ENCODE assay signal across 36 cellular contexts in genomic region chr10:126659750-126660149, GRCh38. TPM values are rescaled to one million over a fixed set of nuclear protein-coding genes. Genes with fewer than 3 reads are reported as not detected.
"Had no signal": no experiment of that assay in that cellular context is flagged by ENCODE, and none has a peak within 500 bp of the region (broad histone marks: within the 10 kb centered on the region; RNA-seq: fewer than 3 reads in every experiment).

No MANE protein-coding gene starts in this region.

- H3K4me3 ChIP-seq: adrenal gland, Peyer's patch, SJSA1 had no signal

- DNase-seq: activated CD4-positive, alpha-beta T cell treated with anti-CD3 and anti-CD28 coated beads, Interleukin-2, amount 10 ng/mL, durations not matched to agents 24 days and 14 days; activated CD4-positive, alpha-beta T cell treated with anti-CD3 and anti-CD28 coated beads, Interleukin-2, amount 50 U/mL, for 4 hours; activated CD8-positive, alpha-beta T cell treated with anti-CD3 and anti-CD28 coated beads for 36 hours; activated effector memory CD4-positive, alpha-beta T cell treated with anti-CD3 and anti-CD28 coated beads, Interleukin-2, amount 50 U/mL, for 16 hours; activated naive CD4-positive, alpha-beta T cell; activated naive CD8-positive, alpha-beta T cell treated with anti-CD3 and anti-CD28 coated beads, Interleukin-2, amount 10 ng/mL, durations not matched to agents 7 days and 5 days; activated T-cell treated with anti-CD3 and anti-CD28 coated beads, Interleukin-2, amount 50 U/mL, for 1 hour; activated T-cell treated with anti-CD3 and anti-CD28 coated beads, Interleukin-2, amount 50 U/mL, for 72 hours; adrenal gland; Karpas-422; KBM-7; NCI-H1048; NCI-H1105 treated with DMSO at 0.1 percent for 48 hours; NCI-H1436; NCI-H1694; NCI-H1930; NCI-H2081 treated with DMSO at 0.1 percent for 48 hours; NCI-H510A; NCI-H526; NCI-H748 treated with DMSO at 0.1 percent for 48 hours; NK-92 treated with Interleukin-12 subunit alpha and Interleukin-12 subunit beta, amount 100 ng/mL, for 24 hours; PC-3; Peyer's patch; RPMI8226; SHP77 treated with DMSO at 0.1 percent for 48 hours; SK-N-SH had no signal

- H3K27ac ChIP-seq: adrenal gland, Peyer's patch, SJSA1 had no signal

- H3K4me3 Mint-ChIP-seq: activated CD4-positive, alpha-beta T cell treated with anti-CD3 and anti-CD28 coated beads, Interleukin-2, amount 10 ng/mL, durations not matched to agents 24 days and 14 days; activated CD8-positive, alpha-beta T cell treated with anti-CD3 and anti-CD28 coated beads for 36 hours; activated naive CD4-positive, alpha-beta T cell treated with anti-CD3 and anti-CD28 coated beads, Interleukin-2, amount 50 U/mL, for 24 hours; activated naive CD8-positive, alpha-beta T cell treated with anti-CD3 and anti-CD28 coated beads, Interleukin-2, amount 10 ng/mL, durations not matched to agents 7 days and 5 days; activated T-cell treated with anti-CD3 and anti-CD28 coated beads, Interleukin-2, amount 50 U/mL, for 72 hours; activated T-helper 17 cell treated with anti-CD3 and anti-CD28 coated beads, Interleukin-2, amount 50 U/mL, for 72 hours; brain; IgD-negative memory B cell; T-helper 1 cell treated with Interleukin-12 subunit alpha and Interleukin-12 subunit beta and Interleukin-4 antibody, amounts not matched to agents 30 μg/mL and 1 μg/mL, for 36 hours; T-helper 2 cell treated with Interferon-gamma antibody and Interleukin-4, amounts not matched to agents 5 μg/mL and 100 μg/mL, for 36 hours had no signal

- H3K4me1 Mint-ChIP-seq: activated naive CD4-positive, alpha-beta T cell treated with anti-CD3 and anti-CD28 coated beads, Interleukin-2, amount 50 U/mL, for 24 hours; activated naive CD8-positive, alpha-beta T cell treated with anti-CD3 and anti-CD28 coated beads, Interleukin-2, amount 10 ng/mL, durations not matched to agents 7 days and 5 days; activated T-helper 17 cell treated with anti-CD3 and anti-CD28 coated beads, Interleukin-2, amount 50 U/mL, for 72 hours; IgD-negative memory B cell had no signal

- H3K27ac Mint-ChIP-seq: activated CD4-positive, alpha-beta T cell treated with anti-CD3 and anti-CD28 coated beads, Interleukin-2, amount 10 ng/mL, durations not matched to agents 24 days and 14 days; activated CD8-positive, alpha-beta T cell treated with anti-CD3 and anti-CD28 coated beads for 36 hours; activated naive CD4-positive, alpha-beta T cell treated with anti-CD3 and anti-CD28 coated beads, Interleukin-2, amount 50 U/mL, for 24 hours; activated naive CD8-positive, alpha-beta T cell treated with anti-CD3 and anti-CD28 coated beads, Interleukin-2, amount 10 ng/mL, durations not matched to agents 7 days and 5 days; activated T-cell treated with anti-CD3 and anti-CD28 coated beads, Interleukin-2, amount 50 U/mL, for 72 hours; activated T-helper 17 cell treated with anti-CD3 and anti-CD28 coated beads, Interleukin-2, amount 50 U/mL, for 72 hours; brain; IgD-negative memory B cell; T-helper 1 cell treated with Interleukin-12 subunit alpha and Interleukin-12 subunit beta and Interleukin-4 antibody, amounts not matched to agents 30 μg/mL and 1 μg/mL, for 36 hours; T-helper 2 cell treated with Interferon-gamma antibody and Interleukin-4, amounts not matched to agents 5 μg/mL and 100 μg/mL, for 36 hours had no signal

- H3K27me3 Mint-ChIP-seq: activated CD4-positive, alpha-beta T cell treated with anti-CD3 and anti-CD28 coated beads, Interleukin-2, amount 10 ng/mL, durations not matched to agents 24 days and 14 days; activated naive CD8-positive, alpha-beta T cell treated with anti-CD3 and anti-CD28 coated beads, Interleukin-2, amount 10 ng/mL, durations not matched to agents 7 days and 5 days; activated T-helper 17 cell treated with anti-CD3 and anti-CD28 coated beads, Interleukin-2, amount 50 U/mL, for 72 hours; IgD-negative memory B cell had no signal

- ATAC-seq: activated CD8-positive, alpha-beta T cell treated with anti-CD3 and anti-CD28 coated beads for 36 hours; activated T-cell treated with anti-CD3 and anti-CD28 coated beads, Interleukin-2, amount 50 U/mL, for 72 hours; activated T-helper 17 cell treated with anti-CD3 and anti-CD28 coated beads, Interleukin-2, amount 50 U/mL, for 72 hours; PC-3 had no signal

- H3K36me3 Mint-ChIP-seq: activated naive CD4-positive, alpha-beta T cell treated with anti-CD3 and anti-CD28 coated beads, Interleukin-2, amount 50 U/mL, for 24 hours; activated naive CD8-positive, alpha-beta T cell treated with anti-CD3 and anti-CD28 coated beads, Interleukin-2, amount 10 ng/mL, durations not matched to agents 7 days and 5 days; brain; IgD-negative memory B cell had no signal

- H3K9me3 Mint-ChIP-seq: activated CD4-positive, alpha-beta T cell treated with anti-CD3 and anti-CD28 coated beads, Interleukin-2, amount 10 ng/mL, durations not matched to agents 24 days and 14 days; activated CD8-positive, alpha-beta T cell treated with anti-CD3 and anti-CD28 coated beads for 36 hours; activated naive CD4-positive, alpha-beta T cell treated with anti-CD3 and anti-CD28 coated beads, Interleukin-2, amount 50 U/mL, for 24 hours; activated naive CD8-positive, alpha-beta T cell treated with anti-CD3 and anti-CD28 coated beads, Interleukin-2, amount 10 ng/mL, durations not matched to agents 7 days and 5 days; activated T-helper 17 cell treated with anti-CD3 and anti-CD28 coated beads, Interleukin-2, amount 50 U/mL, for 72 hours; T-helper 1 cell treated with Interleukin-12 subunit alpha and Interleukin-12 subunit beta and Interleukin-4 antibody, amounts not matched to agents 30 μg/mL and 1 μg/mL, for 36 hours; T-helper 2 cell treated with Interferon-gamma antibody and Interleukin-4, amounts not matched to agents 5 μg/mL and 100 μg/mL, for 36 hours had no signal

RNA-seq across cellular contexts. Expression of gene C10orf90, which starts 10.7 kb away (rescaled TPM):
- total RNA-seq: activated CD4-positive, alpha-beta T cell treated with anti-CD3 and anti-CD28 coated beads, Interleukin-2, amount 10 ng/mL, durations not matched to agents 24 days and 14 days; activated CD8-positive, alpha-beta memory T cell treated with anti-CD3 and anti-CD28 coated beads for 36 hours; activated CD8-positive, alpha-beta T cell treated with anti-CD3 and anti-CD28 coated beads for 36 hours; activated naive CD8-positive, alpha-beta T cell treated with anti-CD3 and anti-CD28 coated beads, Interleukin-2, amount 10 ng/mL, durations not matched to agents 7 days and 5 days; activated T-cell treated with anti-CD3 and anti-CD28 coated beads, Interleukin-2, amount 50 U/mL, for 72 hours; bronchial epithelial cell; MCF 10A; Peyer's patch; SJSA1 had no signal
